In genomic region chr18:51011709-51012108, GRCh38 we compare ENCODE assay signal across 18 cellular contexts.
"Had no signal": no experiment of that assay in that cellular context is flagged by ENCODE, and none has a peak within 500 bp of the region (broad histone marks: within the 10 kb centered on the region; RNA-seq: fewer than 3 reads in every experiment).

No MANE protein-coding gene starts in this region.

- H3K9me3 ChIP-seq: colonic mucosa, esophagus squamous epithelium, gastrocnemius medialis, left lung, sigmoid colon, stomach, tibial artery had no signal

- H3K4me1 ChIP-seq: colonic mucosa, esophagus squamous epithelium, gastrocnemius medialis, parathyroid adenoma, tibial artery had no signal

- H3K36me3 ChIP-seq: colonic mucosa, esophagus squamous epithelium, gastrocnemius medialis, left lung, neural progenitor cell, sigmoid colon, tibial artery had no signal

- H3K27me3 ChIP-seq: colonic mucosa, esophagus squamous epithelium, gastrocnemius medialis, left lung, neural progenitor cell, sigmoid colon, stomach, tibial artery had no signal

- H3K27ac ChIP-seq: colonic mucosa, esophagus squamous epithelium, gastrocnemius medialis, left lung, neural progenitor cell, parathyroid adenoma, sigmoid colon, stomach, tibial artery had no signal

- H3K4me3 ChIP-seq: colonic mucosa, esophagus squamous epithelium, gastrocnemius medialis, left lung, neural progenitor cell, sigmoid colon, stomach, tibial artery had no signal

- DNase-seq: colonic mucosa; effector memory CD4-positive, alpha-beta T cell; esophagus squamous epithelium; gastrocnemius medialis; head of caudate nucleus; kidney; left lung; mesenchymal stem cell; naive thymus-derived CD4-positive, alpha-beta T cell; right cardiac atrium; sigmoid colon; stimulated activated CD4-positive, alpha-beta T cell treated with anti-CD3 and anti-CD28 coated beads, Interleukin-2, amount 100 ng/mL, for 24 hours; stimulated activated CD4-positive, alpha-beta T cell treated with anti-CD3 and anti-CD28 coated beads, Interleukin-4, amount 100 ng/mL, for 24 hours; stimulated activated naive CD4-positive, alpha-beta T cell treated with Interleukin-2 at 50 U/mL for 16 hours; stomach; tibial artery had no signal
